18 cellular contexts compared by ENCODE assay signal in genomic region chr13:53075356-53076041, GRCh38. TPM values are rescaled to one million over a fixed set of nuclear protein-coding genes. Genes with fewer than 3 reads are reported as not detected.
DNase-seq lines count a peak whose midpoint lies in the region; ATAC-seq and TF ChIP-seq lines count a peak whose summit lies in the region.
"Had no signal": no experiment of that assay in that cellular context is flagged by ENCODE, and none has a peak within 500 bp of the region (broad histone marks: within the 10 kb centered on the region; RNA-seq: fewer than 3 reads in every experiment).

No MANE protein-coding gene starts in this region.

- WGBS in endodermal cell (ENCODE audit: insufficient coverage in 1 of 2, insufficient read length in 1 of 2), 2 experiments = 77 to 83% methylated on average over 2 to 6 of the region's 6 CpGs
- WGBS in body of pancreas, 2 donors = 81 to 82% methylated on average over 6 of the region's 6 CpGs

- H3K36me3 ChIP-seq in cardiac muscle cell (no peaks in the 10 kb centered on the region), endodermal cell (ENCODE audit: control insufficient read depth, insufficient read depth, low read length) (no peaks in the 10 kb centered on the region), body of pancreas (replicated peaks in 1 of 2; ENCODE audit: insufficient read depth in 1 of 2, low read depth in 2 of 2) (no peaks in the 10 kb centered on the region)

- H3K36me3 Mint-ChIP-seq in endodermal cell (ENCODE audit: low read depth) = no peaks in the 10 kb centered on the region
- H3K36me3 Mint-ChIP-seq: CD8-positive, alpha-beta memory T cell had no signal

- H3K4me1 Mint-ChIP-seq in endodermal cell = peaks cover 12% of the 10 kb centered on the region
- H3K4me1 Mint-ChIP-seq: CD8-positive, alpha-beta memory T cell had no signal

- H3K27ac ChIP-seq in cardiac muscle cell (peak overlapping the region; percentile 49), endodermal cell (ENCODE audit: low read depth, low read length) (no peak overlapping the region), body of pancreas (no peak overlapping the region)
- H3K27ac ChIP-seq: C4-2B had no signal

- H3K4me3 ChIP-seq in cardiac muscle cell (no peak overlapping the region), endodermal cell (ENCODE audit: low read length) (no peak overlapping the region), body of pancreas (no peak overlapping the region)

- no peak for TF ChIP-seq POLR2A in body of pancreas (IDR thresholded peaks at IDR 0.05)

- H3K9ac ChIP-seq in endodermal cell (ENCODE audit: extremely low read depth, low read length, poor library complexity, severe bottlenecking) = no peak overlapping the region

- DNase-seq in cardiac muscle cell (ENCODE audit: low read depth in 1 of 2, low spot score in 1 of 2) (peak in 1 of 2 donors; percentile 32), cardiac septum (ENCODE audit: low spot score) (no peak), NCI-H524 (lab: John Stamatoyannopoulos, UW) (peak; percentile 48 to 79), endodermal cell (peak; percentile 48), NCI-H1092 treated with DMSO at 0.1 percent for 48 hours (lab: John Stamatoyannopoulos, UW) (no peak), body of pancreas (no peak)
- no peak for DNase-seq in stimulated activated CD4-positive, alpha-beta T cell treated with anti-CD3 and anti-CD28 coated beads, Interleukin-4, amount 100 ng/mL, for 4 hours
- DNase-seq: Calu3; CD8-positive, alpha-beta memory T cell; GF-D8; Kasumi-1; NCI-H187 treated with DMSO at 0.1 percent for 48 hours; NCI-H446 treated with DMSO at 0.1 percent for 48 hours had no signal

- H3K4me3 Mint-ChIP-seq in endodermal cell = no peak overlapping the region
- H3K4me3 Mint-ChIP-seq: CD8-positive, alpha-beta memory T cell had no signal

- peaks cover 9% of the 10 kb centered on the region for H3K9me3 Mint-ChIP-seq in endodermal cell

- peaks cover 24% of the 10 kb centered on the region for H3K4me1 ChIP-seq in cardiac muscle cell (ENCODE audit: low read depth)
- no peaks in the 10 kb centered on the region for H3K4me1 ChIP-seq in endodermal cell (ENCODE audit: control insufficient read depth, insufficient read depth, low read length)
- no peaks in the 10 kb centered on the region for H3K4me1 ChIP-seq in body of pancreas

- H3K27ac Mint-ChIP-seq in endodermal cell = no peak overlapping the region
- H3K27ac Mint-ChIP-seq: CD8-positive, alpha-beta memory T cell had no signal

- no peak for TF ChIP-seq CTCF in cardiac muscle cell (IDR thresholded peaks at IDR 0.05; ENCODE audit: low read depth, low read length)
- no peak for TF ChIP-seq CTCF in endodermal cell (conservative IDR thresholded peaks at IDR 0.05)
- no peak for TF ChIP-seq CTCF in body of pancreas (IDR thresholded peaks at IDR 0.05)

- H3K9me3 ChIP-seq in cardiac muscle cell (ENCODE audit: low read depth) (no peaks in the 10 kb centered on the region), endodermal cell (ENCODE audit: control insufficient read depth, low read length) (no peaks in the 10 kb centered on the region), body of pancreas (no peaks in the 10 kb centered on the region)

- intact Hi-C loops in cardiac septum (cut with DNase I) = no loop called here
- intact Hi-C loops in body of pancreas (cut with DNase I) = no loop called here

- H3K27me3 ChIP-seq in cardiac muscle cell (no peaks in the 10 kb centered on the region), endodermal cell (ENCODE audit: control insufficient read depth, insufficient read depth, low read length, poor library complexity, severe bottlenecking) (no peaks in the 10 kb centered on the region), body of pancreas (no peaks in the 10 kb centered on the region)

- no peaks in the 10 kb centered on the region for H3K27me3 Mint-ChIP-seq in endodermal cell (ENCODE audit: insufficient read depth)

- no peak for ATAC-seq in body of pancreas
- ATAC-seq: Right ventricle myocardium inferior had no signal

RNA-seq across cellular contexts. Expression of gene OLFM4, which starts 46.9 kb away (rescaled TPM):
- not detected in 2 replicates for total RNA-seq in cardiac muscle cell
- polyA plus RNA-seq in cardiac muscle cell = not detected in 2 replicates
- 0.65 TPM for total RNA-seq in cardiac septum
- not detected for total RNA-seq in endodermal cell
- not detected for polyA plus RNA-seq in endodermal cell (2013, experiment 1 of 2)
- polyA plus RNA-seq in endodermal cell (2013, experiment 2 of 2) = 0.12 TPM
- total RNA-seq in body of pancreas = 10 to 100 TPM; 51.7 to 55.8 TPM
- total RNA-seq: CD8-positive, alpha-beta memory T cell; MCF 10A; SK-MEL-5; T-helper 1 cell treated with Interleukin-12 subunit alpha and Interleukin-12 subunit beta and Interleukin-4 antibody, amounts not matched to agents 30 ng/mL and 1 ng/mL, for 36 hours had no signal
- polyA plus RNA-seq: CD8-positive, alpha-beta memory T cell had no signal

Comparison
In these comparisons a context has a peak if more than half of its experiments do, and no peak if none do; other contexts are left out.
1. DNase-seq: peak in NCI-H524 (2 of 2) and endodermal cell (single experiment); none in cardiac septum (single experiment), NCI-H1092 treated with DMSO at 0.1 percent for 48 hours (single experiment), body of pancreas (0 of 4) and stimulated activated CD4-positive, alpha-beta T cell treated with anti-CD3 and anti-CD28 coated beads, Interleukin-4, amount 100 ng/mL, for 4 hours (0 of 2).
2. RNA of gene OLFM4, which starts 46.9 kb away (total RNA-seq): 51.7 to 55.8 TPM in body of pancreas; 0.65 TPM in cardiac septum (single experiment), not detected in endodermal cell and not detected in cardiac muscle cell; every median in the first group is over 10 times any median in the second.